Comparison of ENCODE assay signal across 8 cellular contexts in the genomic region with DNA sequence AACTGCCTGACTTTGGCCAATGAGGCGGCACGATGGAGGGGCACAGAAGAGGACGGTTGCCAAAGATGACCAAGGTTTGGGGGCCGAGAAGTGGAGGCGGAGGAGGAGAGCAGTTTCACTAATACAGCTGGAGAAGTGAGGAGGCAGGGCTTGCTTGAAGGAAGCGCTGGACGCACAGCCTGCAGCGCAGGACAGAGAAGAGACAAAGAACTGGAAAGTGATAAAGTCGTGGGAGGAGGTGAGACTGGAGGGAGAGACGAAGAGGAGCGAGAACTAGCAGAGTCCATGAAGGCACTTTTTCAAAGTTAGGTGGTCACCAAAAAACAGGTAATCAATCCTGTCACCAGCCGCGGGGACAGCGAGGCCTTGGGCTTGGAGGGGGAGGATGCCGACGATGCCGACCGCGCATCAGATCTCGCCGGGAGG. TPM values are rescaled to one million over a fixed set of nuclear protein-coding genes. Genes with fewer than 3 reads are reported as not detected.
DNase-seq lines count a peak whose midpoint lies in the region; ATAC-seq and TF ChIP-seq lines count a peak whose summit lies in the region.

No MANE protein-coding gene starts in this region.

- 14 to 15% methylated on average over 21 of the region's 21 CpGs for WGBS in aorta, 2 donors

- peak overlapping the region; percentile 55 to 80 for H3K9ac ChIP-seq in colonic mucosa (ENCODE audit: low read depth in 2 of 2, low read length in 2 of 2)

- H3K27me3 ChIP-seq in BJ (ENCODE audit: control insufficient read depth, insufficient read depth, low read length): no peaks in the 10 kb centered on the region
- H3K27me3 ChIP-seq in colonic mucosa: no peaks in the 10 kb centered on the region
- H3K27me3 ChIP-seq in mononuclear cell (ENCODE audit: insufficient read depth, low read length): no peaks in the 10 kb centered on the region
- H3K27me3 ChIP-seq in aorta (ENCODE audit: control insufficient read depth in 1 of 2, insufficient read depth in 2 of 2, low read length in 1 of 2): no peaks in the 10 kb centered on the region

- H3K9me3 ChIP-seq in colonic mucosa (no peaks in the 10 kb centered on the region), mononuclear cell (ENCODE audit: low read depth, low read length) (no peaks in the 10 kb centered on the region), aorta (ENCODE audit: control insufficient read depth, low read length) (no peaks in the 10 kb centered on the region)

- intact Hi-C loops in colonic mucosa (cut with DNase I): no loop called here
- intact Hi-C loops in aorta (cut with DNase I): no loop called here

- CTCF ChIA-PET in BJ (lab: Yijun Ruan, JAX): interaction anchor here (1.2 kb wide), 1 partner anchor 42 kb away, joined by 3 read pairs; no protein-coding TSS in a partner anchor

- peak overlapping the region; percentile 47 for H3K27ac ChIP-seq in colonic mucosa
- no peak overlapping the region for H3K27ac ChIP-seq in aorta (ENCODE audit: low read depth in 1 of 2, low read length in 2 of 2)

- ATAC-seq in GM19467 (IDR thresholded peaks at IDR 0.05; ENCODE audit: unreplicated experiment): peak; percentile 6
- ATAC-seq in aorta (ENCODE audit: low FRiP score): peak; percentile 65

- H3K4me3 ChIP-seq in BJ (ENCODE audit: low read depth, low read length) (peak overlapping the region; percentile 93), NB4 (ENCODE audit: low read depth, low read length) (peak overlapping the region; percentile 80), colonic mucosa (peak overlapping the region; percentile 98), mononuclear cell (ENCODE audit: low read length) (peak overlapping the region; percentile 81), aorta (ENCODE audit: low read length in 2 of 2) (peak overlapping the region; percentile 74 to 82)

- H3K4me1 ChIP-seq in colonic mucosa: no peaks in the 10 kb centered on the region
- peaks cover 46% of the 10 kb centered on the region for H3K4me1 ChIP-seq in mononuclear cell (ENCODE audit: insufficient read depth, low read length)
- no peaks in the 10 kb centered on the region for H3K4me1 ChIP-seq in aorta (ENCODE audit: control insufficient read depth in 1 of 2, insufficient read depth in 2 of 2, low read length in 2 of 2)

- no peak for DNase-seq in BJ (ENCODE audit: low read depth)
- DNase-seq in NB4 (ENCODE audit: low read depth): no peak
- no peak for DNase-seq in colonic mucosa
- DNase-seq in aorta: no peak
- no peak for DNase-seq in SK-N-DZ (ENCODE audit: low spot score)
- no peak for DNase-seq in SKM-1 (lab: John Stamatoyannopoulos, UW; ENCODE audit: unreplicated experiment)

- POLR2A ChIA-PET in BJ (lab: Charles Lee): no interaction called here

- no peak for TF ChIP-seq POLR2A in NB4 (IDR thresholded peaks at IDR 0.05; ENCODE audit: extremely low read depth, insufficient read length)

- no peak for TF ChIP-seq CTCF in BJ (IDR thresholded peaks at IDR 0.05; ENCODE audit: insufficient read depth, low read depth, low read length)
- TF ChIP-seq CTCF in NB4 (IDR thresholded peaks at IDR 0.05; ENCODE audit: low read depth, low read length): no peak
- TF ChIP-seq CTCF in colonic mucosa (IDR thresholded peaks at IDR 0.05): no peak

- H3K36me3 ChIP-seq in BJ (ENCODE audit: control insufficient read depth, insufficient read depth, low read length) (peaks cover 2% of the 10 kb centered on the region; the same call in 1 of the 2 replicates), colonic mucosa (no peaks in the 10 kb centered on the region), aorta (ENCODE audit: control insufficient read depth in 1 of 2, insufficient read depth in 2 of 2, low read length in 1 of 2) (peaks cover 0 to 3% of the 10 kb centered on the region in 2 donors)

RNA-seq across cellular contexts. Expression of a gene that starts 0.8 kb away (rescaled TPM):
- polyA plus RNA-seq in BJ (2011; rRNA removed) (8.3 and 12.7 TPM in 2 replicates), aorta (1 to 10 TPM; 2.8 to 4.4 TPM)
- polyA minus RNA-seq in BJ (2011; rRNA and poly(A)+ RNA removed): 4.4 and 8.7 TPM in 2 replicates
- total RNA-seq in colonic mucosa (1 to 10 TPM; 2.6 to 3.1 TPM), mononuclear cell (6.4 TPM), aorta (1 to 10 TPM; 5.3 to 7.5 TPM)
- 54.6 and 55.2 TPM in 2 replicates for polyA plus RNA-seq in SK-N-DZ (2014; cell fraction: cytosol; rRNA removed)
- polyA plus RNA-seq in SK-N-DZ (2014; cell fraction: nucleus; rRNA removed): 23.1 and 42.8 TPM in 2 replicates

RNA-seq across cellular contexts. Expression of a gene that starts 18.8 kb away (rescaled TPM):
- 77.4 and 85.6 TPM in 2 replicates for polyA plus RNA-seq in BJ (2011; rRNA removed)
- polyA minus RNA-seq in BJ (2011; rRNA and poly(A)+ RNA removed): 12.2 and 22.4 TPM in 2 replicates
- total RNA-seq in colonic mucosa: 10 to 100 TPM; 43.4 to 43.9 TPM
- 12.9 TPM for total RNA-seq in mononuclear cell
- 10 to 100 TPM; 67.9 to 91.5 TPM for total RNA-seq in aorta
- polyA plus RNA-seq in aorta: 100 to 1,000 TPM; 122 to 148 TPM
- 62.5 and 74.0 TPM in 2 replicates for polyA plus RNA-seq in SK-N-DZ (2014; cell fraction: cytosol; rRNA removed)
- polyA plus RNA-seq in SK-N-DZ (2014; cell fraction: nucleus; rRNA removed): 59.9 and 93.7 TPM in 2 replicates
